1 cellular context compared by ENCODE assay signal in the genomic region with DNA sequence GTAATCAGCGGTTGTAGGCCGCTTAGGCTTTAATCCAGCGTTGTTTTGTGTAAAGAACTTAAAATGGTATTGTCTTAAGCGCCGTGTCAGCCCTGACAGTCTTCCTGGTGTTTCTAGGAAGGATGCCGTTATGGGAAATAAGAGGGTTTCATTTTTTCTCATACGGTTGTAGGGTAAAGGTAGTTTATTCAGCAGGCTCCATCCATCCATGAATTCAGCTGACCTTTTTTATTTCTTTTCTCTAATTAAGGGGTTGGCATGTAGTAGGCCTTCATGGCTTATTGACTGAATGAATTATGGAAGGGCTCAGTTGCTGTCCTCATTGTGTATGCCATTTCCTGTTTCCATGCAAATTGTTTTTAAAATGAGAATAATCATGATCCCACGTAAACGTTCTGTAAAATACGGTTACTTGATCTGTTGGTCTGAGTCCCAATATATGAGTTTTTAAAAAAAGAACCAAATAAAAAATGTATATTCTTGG.
TF ChIP-seq lines count a peak whose summit lies in the region.

No MANE protein-coding gene starts in this region.

TF ChIP-seq in GM23338, 12 proteins besides CTCF, POLR2A, EP300 and RAD21 (continued from another document):
- TF ChIP-seq, protein P1, sequence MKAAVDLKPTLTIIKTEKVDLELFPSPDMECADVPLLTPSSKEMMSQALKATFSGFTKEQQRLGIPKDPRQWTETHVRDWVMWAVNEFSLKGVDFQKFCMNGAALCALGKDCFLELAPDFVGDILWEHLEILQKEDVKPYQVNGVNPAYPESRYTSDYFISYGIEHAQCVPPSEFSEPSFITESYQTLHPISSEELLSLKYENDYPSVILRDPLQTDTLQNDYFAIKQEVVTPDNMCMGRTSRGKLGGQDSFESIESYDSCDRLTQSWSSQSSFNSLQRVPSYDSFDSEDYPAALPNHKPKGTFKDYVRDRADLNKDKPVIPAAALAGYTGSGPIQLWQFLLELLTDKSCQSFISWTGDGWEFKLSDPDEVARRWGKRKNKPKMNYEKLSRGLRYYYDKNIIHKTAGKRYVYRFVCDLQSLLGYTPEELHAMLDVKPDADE (IDR thresholded peaks at IDR 0.05): no peak
- TF ChIP-seq EZH2phosphoT487 (IDR thresholded peaks at IDR 0.05; ENCODE audit: unreplicated experiment): no peak
- TF ChIP-seq, protein P2, sequence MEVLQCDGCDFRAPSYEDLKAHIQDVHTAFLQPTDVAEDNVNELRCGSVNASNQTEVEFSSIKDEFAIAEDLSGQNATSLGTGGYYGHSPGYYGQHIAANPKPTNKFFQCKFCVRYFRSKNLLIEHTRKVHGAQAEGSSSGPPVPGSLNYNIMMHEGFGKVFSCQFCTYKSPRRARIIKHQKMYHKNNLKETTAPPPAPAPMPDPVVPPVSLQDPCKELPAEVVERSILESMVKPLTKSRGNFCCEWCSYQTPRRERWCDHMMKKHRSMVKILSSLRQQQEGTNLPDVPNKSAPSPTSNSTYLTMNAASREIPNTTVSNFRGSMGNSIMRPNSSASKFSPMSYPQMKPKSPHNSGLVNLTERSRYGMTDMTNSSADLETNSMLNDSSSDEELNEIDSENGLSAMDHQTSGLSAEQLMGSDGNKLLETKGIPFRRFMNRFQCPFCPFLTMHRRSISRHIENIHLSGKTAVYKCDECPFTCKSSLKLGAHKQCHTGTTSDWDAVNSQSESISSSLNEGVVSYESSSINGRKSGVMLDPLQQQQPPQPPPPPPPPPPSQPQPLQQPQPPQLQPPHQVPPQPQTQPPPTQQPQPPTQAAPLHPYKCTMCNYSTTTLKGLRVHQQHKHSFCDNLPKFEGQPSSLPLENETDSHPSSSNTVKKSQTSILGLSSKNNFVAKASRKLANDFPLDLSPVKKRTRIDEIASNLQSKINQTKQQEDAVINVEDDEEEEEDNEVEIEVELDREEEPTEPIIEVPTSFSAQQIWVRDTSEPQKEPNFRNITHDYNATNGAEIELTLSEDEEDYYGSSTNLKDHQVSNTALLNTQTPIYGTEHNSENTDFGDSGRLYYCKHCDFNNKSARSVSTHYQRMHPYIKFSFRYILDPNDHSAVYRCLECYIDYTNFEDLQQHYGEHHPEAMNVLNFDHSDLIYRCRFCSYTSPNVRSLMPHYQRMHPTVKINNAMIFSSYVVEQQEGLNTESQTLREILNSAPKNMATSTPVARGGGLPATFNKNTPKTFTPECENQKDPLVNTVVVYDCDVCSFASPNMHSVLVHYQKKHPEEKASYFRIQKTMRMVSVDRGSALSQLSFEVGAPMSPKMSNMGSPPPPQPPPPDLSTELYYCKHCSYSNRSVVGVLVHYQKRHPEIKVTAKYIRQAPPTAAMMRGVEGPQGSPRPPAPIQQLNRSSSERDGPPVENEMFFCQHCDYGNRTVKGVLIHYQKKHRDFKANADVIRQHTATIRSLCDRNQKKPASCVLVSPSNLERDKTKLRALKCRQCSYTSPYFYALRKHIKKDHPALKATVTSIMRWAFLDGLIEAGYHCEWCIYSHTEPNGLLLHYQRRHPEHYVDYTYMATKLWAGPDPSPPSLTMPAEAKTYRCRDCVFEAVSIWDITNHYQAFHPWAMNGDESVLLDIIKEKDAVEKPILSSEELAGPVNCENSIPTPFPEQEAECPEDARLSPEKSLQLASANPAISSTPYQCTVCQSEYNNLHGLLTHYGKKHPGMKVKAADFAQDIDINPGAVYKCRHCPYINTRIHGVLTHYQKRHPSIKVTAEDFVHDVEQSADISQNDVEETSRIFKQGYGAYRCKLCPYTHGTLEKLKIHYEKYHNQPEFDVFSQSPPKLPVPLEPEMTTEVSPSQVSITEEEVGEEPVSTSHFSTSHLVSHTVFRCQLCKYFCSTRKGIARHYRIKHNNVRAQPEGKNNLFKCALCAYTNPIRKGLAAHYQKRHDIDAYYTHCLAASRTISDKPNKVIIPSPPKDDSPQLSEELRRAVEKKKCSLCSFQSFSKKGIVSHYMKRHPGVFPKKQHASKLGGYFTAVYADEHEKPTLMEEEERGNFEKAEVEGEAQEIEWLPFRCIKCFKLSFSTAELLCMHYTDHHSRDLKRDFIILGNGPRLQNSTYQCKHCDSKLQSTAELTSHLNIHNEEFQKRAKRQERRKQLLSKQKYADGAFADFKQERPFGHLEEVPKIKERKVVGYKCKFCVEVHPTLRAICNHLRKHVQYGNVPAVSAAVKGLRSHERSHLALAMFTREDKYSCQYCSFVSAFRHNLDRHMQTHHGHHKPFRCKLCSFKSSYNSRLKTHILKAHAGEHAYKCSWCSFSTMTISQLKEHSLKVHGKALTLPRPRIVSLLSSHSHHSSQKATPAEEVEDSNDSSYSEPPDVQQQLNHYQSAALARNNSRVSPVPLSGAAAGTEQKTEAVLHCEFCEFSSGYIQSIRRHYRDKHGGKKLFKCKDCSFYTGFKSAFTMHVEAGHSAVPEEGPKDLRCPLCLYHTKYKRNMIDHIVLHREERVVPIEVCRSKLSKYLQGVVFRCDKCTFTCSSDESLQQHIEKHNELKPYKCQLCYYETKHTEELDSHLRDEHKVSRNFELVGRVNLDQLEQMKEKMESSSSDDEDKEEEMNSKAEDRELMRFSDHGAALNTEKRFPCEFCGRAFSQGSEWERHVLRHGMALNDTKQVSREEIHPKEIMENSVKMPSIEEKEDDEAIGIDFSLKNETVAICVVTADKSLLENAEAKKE (CRISPR knock-in tag; IDR thresholded peaks at IDR 0.05): no peak
- TF ChIP-seq CREB1 (CRISPR knock-in tag; IDR thresholded peaks at IDR 0.05; ENCODE audit: low read depth): no peak
- no peak for TF ChIP-seq NANOG (IDR thresholded peaks at IDR 0.05; ENCODE audit: borderline replicate concordance)
TF ChIP-seq in GM23338: peak in this region for 0.
